Comparison of ENCODE assay signal across 20 cellular contexts in genomic region chr13:50993908-50994307, GRCh38.
DNase-seq lines count a peak whose midpoint lies in the region; ATAC-seq and TF ChIP-seq lines count a peak whose summit lies in the region.
"Had no signal": no experiment of that assay in that cellular context is flagged by ENCODE, and none has a peak within 500 bp of the region (broad histone marks: within the 10 kb centered on the region; RNA-seq: fewer than 3 reads in every experiment).

No MANE protein-coding gene starts in this region.

- POLR2A ChIA-PET in RWPE1 (lab: Yijun Ruan, JAX; ENCODE audit: low non-redundant PET) = no interaction called here

- CTCF ChIA-PET in RWPE1 (lab: Yijun Ruan, JAX) = no interaction called here

- H3K27ac ChIP-seq in RWPE1 = peak overlapping the region; percentile 69
- H3K27ac ChIP-seq: left lung, SJSA1, upper lobe of right lung had no signal

- H3K4me3 ChIP-seq in fibroblast of villous mesenchyme (ENCODE audit: low read depth, low read length) (no peak overlapping the region), skeletal muscle cell (ENCODE audit: low read depth, low read length) (no peak overlapping the region)
- H3K4me3 ChIP-seq: K562, left lung, SJSA1, upper lobe of right lung had no signal

- TF ChIP-seq CTCF in RWPE1 (conservative IDR thresholded peaks at IDR 0.05; ENCODE audit: low read depth) = no peak
- TF ChIP-seq CTCF in fibroblast of villous mesenchyme (IDR thresholded peaks at IDR 0.05; ENCODE audit: insufficient read depth, low read depth, low read length) = no peak

- DNase-seq in NCI-H2081 (lab: John Stamatoyannopoulos, UW) = peak; percentile 48 to 51
- DNase-seq in NCI-H2081 treated with DMSO at 0.1 percent for 48 hours (lab: John Stamatoyannopoulos, UW) = no peak
- DNase-seq in RWPE1 (ENCODE audit: low spot score) = no peak
- DNase-seq in fibroblast of villous mesenchyme (ENCODE audit: low read depth) = peak; percentile 48
- peak; percentile 54 for DNase-seq in skeletal muscle cell (ENCODE audit: low read depth)
- DNase-seq in T1000 (lab: John Stamatoyannopoulos, UW) = no peak
- DNase-seq: activated CD4-positive, alpha-beta T cell treated with anti-CD3 and anti-CD28 coated beads, Interleukin-2, amount 10 ng/mL, durations not matched to agents 24 days and 14 days; activated naive CD4-positive, alpha-beta T cell treated with Interleukin-2 at 50 U/mL for 16 hours; CD4-positive, CD25-positive, alpha-beta regulatory T cell; DMS79 treated with DMSO at 0.1 percent for 48 hours; left lung; naive B cell; NCI-H226; stimulated activated CD4-positive, alpha-beta T cell treated with anti-CD3 and anti-CD28 coated beads, Interleukin-12 subunit alpha, Interleukin-12 subunit beta, amount 100 ng/mL, for 4 hours; stimulated activated naive B cell treated with anti-CD40 and anti-IgM and Interleukin-4, amounts not matched to agents 10 μg/mL and 1 μg/mL and 100 μg/mL, for 72 hours; upper lobe of right lung had no signal

- ATAC-seq in HG02610 (IDR thresholded peaks at IDR 0.05; ENCODE audit: unreplicated experiment) (no peak), GM19351 (IDR thresholded peaks at IDR 0.05; ENCODE audit: unreplicated experiment) (no peak)
- ATAC-seq: K562; left lung; stimulated activated naive B cell treated with anti-CD40 and anti-IgM and Interleukin-4, amounts not matched to agents 10 μg/mL and 1 μg/mL and 100 μg/mL, for 72 hours; upper lobe of right lung had no signal

Comparison
In these comparisons a context has a peak if more than half of its experiments do, and no peak if none do; other contexts are left out.
1. DNase-seq: peak in NCI-H2081 (2 of 2), fibroblast of villous mesenchyme (single experiment) and skeletal muscle cell (single experiment); none in NCI-H2081 treated with DMSO at 0.1 percent for 48 hours (single experiment), RWPE1 (single experiment) and T1000 (single experiment).